1 cellular context compared by ENCODE assay signal in the genomic region with DNA sequence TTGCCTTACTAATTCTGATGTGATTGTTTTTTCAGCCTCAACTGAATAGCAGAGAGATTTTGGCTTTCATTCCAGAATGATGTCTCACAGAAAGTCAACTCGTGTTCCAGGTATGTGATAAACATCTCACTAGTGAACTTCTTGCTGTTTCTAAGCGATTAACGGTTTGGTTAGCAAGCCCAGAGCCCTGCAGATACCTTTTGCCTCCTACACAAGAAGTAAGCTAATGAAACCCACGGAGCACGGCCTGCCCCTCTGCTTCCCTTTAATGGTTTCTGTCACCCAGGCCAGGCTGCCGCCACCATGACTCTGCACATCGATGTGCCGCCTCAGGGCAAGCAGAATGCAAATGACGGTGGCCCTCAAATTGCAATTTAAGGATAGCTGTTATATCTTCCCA.
A peak's percentile ranks its signal among the peaks of the same experiment; 100 is the strongest.
TF ChIP-seq lines count a peak whose summit lies in the region.

No MANE protein-coding gene starts in this region.

TF ChIP-seq in GM12878, 131 proteins besides CTCF, POLR2A, EP300 and RAD21 (continued from another document):
- TF ChIP-seq, protein P1, sequence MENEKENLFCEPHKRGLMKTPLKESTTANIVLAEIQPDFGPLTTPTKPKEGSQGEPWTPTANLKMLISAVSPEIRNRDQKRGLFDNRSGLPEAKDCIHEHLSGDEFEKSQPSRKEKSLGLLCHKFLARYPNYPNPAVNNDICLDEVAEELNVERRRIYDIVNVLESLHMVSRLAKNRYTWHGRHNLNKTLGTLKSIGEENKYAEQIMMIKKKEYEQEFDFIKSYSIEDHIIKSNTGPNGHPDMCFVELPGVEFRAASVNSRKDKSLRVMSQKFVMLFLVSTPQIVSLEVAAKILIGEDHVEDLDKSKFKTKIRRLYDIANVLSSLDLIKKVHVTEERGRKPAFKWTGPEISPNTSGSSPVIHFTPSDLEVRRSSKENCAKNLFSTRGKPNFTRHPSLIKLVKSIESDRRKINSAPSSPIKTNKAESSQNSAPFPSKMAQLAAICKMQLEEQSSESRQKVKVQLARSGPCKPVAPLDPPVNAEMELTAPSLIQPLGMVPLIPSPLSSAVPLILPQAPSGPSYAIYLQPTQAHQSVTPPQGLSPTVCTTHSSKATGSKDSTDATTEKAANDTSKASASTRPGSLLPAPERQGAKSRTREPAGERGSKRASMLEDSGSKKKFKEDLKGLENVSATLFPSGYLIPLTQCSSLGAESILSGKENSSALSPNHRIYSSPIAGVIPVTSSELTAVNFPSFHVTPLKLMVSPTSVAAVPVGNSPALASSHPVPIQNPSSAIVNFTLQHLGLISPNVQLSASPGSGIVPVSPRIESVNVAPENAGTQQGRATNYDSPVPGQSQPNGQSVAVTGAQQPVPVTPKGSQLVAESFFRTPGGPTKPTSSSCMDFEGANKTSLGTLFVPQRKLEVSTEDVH (IDR thresholded peaks at IDR 0.05; ENCODE audit: low read depth, partially characterized antibody), result no peak
- TF ChIP-seq TCF3 (IDR thresholded peaks at IDR 0.05; ENCODE audit: borderline replicate concordance, insufficient read depth, low read depth, low read length), result no peak
- TF ChIP-seq PML (IDR thresholded peaks at IDR 0.05; ENCODE audit: low read length), result no peak
- TF ChIP-seq, protein P2, sequence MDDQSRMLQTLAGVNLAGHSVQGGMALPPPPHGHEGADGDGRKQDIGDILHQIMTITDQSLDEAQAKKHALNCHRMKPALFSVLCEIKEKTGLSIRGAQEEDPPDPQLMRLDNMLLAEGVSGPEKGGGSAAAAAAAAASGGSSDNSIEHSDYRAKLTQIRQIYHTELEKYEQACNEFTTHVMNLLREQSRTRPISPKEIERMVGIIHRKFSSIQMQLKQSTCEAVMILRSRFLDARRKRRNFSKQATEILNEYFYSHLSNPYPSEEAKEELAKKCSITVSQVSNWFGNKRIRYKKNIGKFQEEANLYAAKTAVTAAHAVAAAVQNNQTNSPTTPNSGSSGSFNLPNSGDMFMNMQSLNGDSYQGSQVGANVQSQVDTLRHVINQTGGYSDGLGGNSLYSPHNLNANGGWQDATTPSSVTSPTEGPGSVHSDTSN (IDR thresholded peaks at IDR 0.05; ENCODE audit: insufficient replicate concordance, low read depth, low read length), result no peak
- TF ChIP-seq ZNF207 (IDR thresholded peaks at IDR 0.05; ENCODE audit: borderline replicate concordance), result no peak
- peak; percentile 29; the same call in 1 of the 2 replicates for TF ChIP-seq RUNX3 (IDR thresholded peaks at IDR 0.05; ENCODE audit: low read length)
- no peak for TF ChIP-seq BHLHE40 (IDR thresholded peaks at IDR 0.05; ENCODE audit: borderline replicate concordance in 1 of 2, low read depth in 2 of 2, low read length in 1 of 2)
- 0 out of 4 replicates have a peak, but pooled peaks of 1 of the 2 experiments have one; percentile 3 for TF ChIP-seq SRF (IDR thresholded peaks at IDR 0.05; ENCODE audit: low read depth in 2 of 2, low read length in 2 of 2)
- TF ChIP-seq RB1 (IDR thresholded peaks at IDR 0.05; ENCODE audit: borderline replicate concordance), result no peak
TF ChIP-seq in GM12878: peak in this region for 3.
